18 cellular contexts compared by ENCODE assay signal in genomic region chr20:6418732-6419131, GRCh38.
A peak's percentile ranks its signal among the peaks of the same experiment; 100 is the strongest.
DNase-seq lines count a peak whose midpoint lies in the region; ATAC-seq and TF ChIP-seq lines count a peak whose summit lies in the region.
"Had no signal": no experiment of that assay in that cellular context is flagged by ENCODE, and none has a peak within 500 bp of the region (broad histone marks: within the 10 kb centered on the region; RNA-seq: fewer than 3 reads in every experiment).

No MANE protein-coding gene starts in this region.

- POLR2A ChIA-PET in SK-N-SH (lab: Yijun Ruan, JAX): no interaction called here

- no peak overlapping the region for H3K4ac ChIP-seq in mesenchymal stem cell (ENCODE audit: low read depth in 1 of 2, low read length in 2 of 2)

- H3K4me2 ChIP-seq in mesenchymal stem cell (ENCODE audit: low read length, poor library complexity, severe bottlenecking) (no peak overlapping the region), SK-N-SH (no peak overlapping the region)

- peak; percentile 69 for DNase-seq in NCI-H748 treated with DMSO at 0.1 percent for 48 hours (lab: John Stamatoyannopoulos, UW)
- DNase-seq in mesenchymal stem cell: peak; percentile 62
- no peak for DNase-seq in activated T-helper 1 cell treated with anti-CD3 and anti-CD28 coated beads, Interleukin-12 subunit alpha, Interleukin-12 subunit beta, Interleukin-2, Interleukin-4 antibody, amounts not matched to agents 30 ng/mL and 10 ng/mL and 1 ng/mL, durations not matched to agents 14 hours and 24 hours and 36 hours (ENCODE audit: low spot score)
- no peak for DNase-seq in stimulated activated naive B cell treated with anti-CD40 and anti-IgM and Interleukin-4, amounts not matched to agents 10 μg/mL and 1 μg/mL and 100 μg/mL, for 72 hours
- DNase-seq in putamen (ENCODE audit: low spot score): no peak
- DNase-seq in SK-N-SH: no peak
- DNase-seq: AML-193, DMS53, H9, Karpas-422, NCI-H1417, NCI-H2029, NCI-H524, SJCRH30, SW 1271 had no signal

- TF ChIP-seq CTCF in SK-N-SH (IDR thresholded peaks at IDR 0.05): no peak

- H2BK15ac ChIP-seq in mesenchymal stem cell (ENCODE audit: low read depth, poor library complexity, severe bottlenecking): no peak overlapping the region

- no peak for TF ChIP-seq EP300 in SK-N-SH (IDR thresholded peaks at IDR 0.05; ENCODE audit: borderline replicate concordance in 1 of 2, low read depth in 1 of 2, low read length in 1 of 2)

- intact Hi-C loops in activated T-helper 1 cell treated with anti-CD3 and anti-CD28 coated beads, Interleukin-12 subunit alpha, Interleukin-12 subunit beta, Interleukin-2, Interleukin-4 antibody, amounts not matched to agents 30 ng/mL and 10 ng/mL and 1 ng/mL, durations not matched to agents 14 hours and 24 hours and 36 hours (cut with micrococcal nuclease): no loop called here

- H3K23ac ChIP-seq in mesenchymal stem cell (ENCODE audit: low read length in 2 of 2): no peak overlapping the region

- no peaks in the 10 kb centered on the region for H3F3A ChIP-seq in SK-N-SH (replicated peaks; ENCODE audit: insufficient read depth)

- no peak overlapping the region for H4K8ac ChIP-seq in mesenchymal stem cell (ENCODE audit: low read length)

- ATAC-seq in GM18868 (IDR thresholded peaks at IDR 0.05; ENCODE audit: unreplicated experiment) (peak; percentile 91), HG03280 (IDR thresholded peaks at IDR 0.05; ENCODE audit: unreplicated experiment) (peak; percentile 68)
- no peak for ATAC-seq in stimulated activated naive B cell treated with anti-CD40 and anti-IgM and Interleukin-4, amounts not matched to agents 10 μg/mL and 1 μg/mL and 100 μg/mL, for 72 hours (replicated peaks)

- H3K9me3 Mint-ChIP-seq in activated T-helper 1 cell treated with anti-CD3 and anti-CD28 coated beads, Interleukin-12 subunit alpha, Interleukin-12 subunit beta, Interleukin-2, Interleukin-4 antibody, amounts not matched to agents 30 ng/mL and 10 ng/mL and 1 ng/mL, durations not matched to agents 14 hours and 24 hours and 36 hours: no peaks in the 10 kb centered on the region
- no peaks in the 10 kb centered on the region for H3K9me3 Mint-ChIP-seq in stimulated activated naive B cell treated with anti-CD40 and anti-IgM and Interleukin-4, amounts not matched to agents 10 μg/mL and 1 μg/mL and 100 μg/mL, for 72 hours
- H3K9me3 Mint-ChIP-seq: H9 had no signal

- H2BK5ac ChIP-seq in mesenchymal stem cell (ENCODE audit: low read depth, low read length, poor library complexity, severe bottlenecking): no peak overlapping the region

- TF ChIP-seq RAD21 in SK-N-SH (IDR thresholded peaks at IDR 0.05; ENCODE audit: low read length): no peak

- CTCF ChIA-PET in SK-N-SH (lab: Yijun Ruan, JAX): no interaction called here

- H3K9ac ChIP-seq in mesenchymal stem cell (ENCODE audit: low read length): no peak overlapping the region
- H3K9ac ChIP-seq in SK-N-SH: no peak overlapping the region

- H3K27me3 Mint-ChIP-seq in activated T-helper 1 cell treated with anti-CD3 and anti-CD28 coated beads, Interleukin-12 subunit alpha, Interleukin-12 subunit beta, Interleukin-2, Interleukin-4 antibody, amounts not matched to agents 30 ng/mL and 10 ng/mL and 1 ng/mL, durations not matched to agents 14 hours and 24 hours and 36 hours (ENCODE audit: insufficient read depth): no peaks in the 10 kb centered on the region
- peaks cover 0 to 8% of the 10 kb centered on the region in 2 donors for H3K27me3 Mint-ChIP-seq in stimulated activated naive B cell treated with anti-CD40 and anti-IgM and Interleukin-4, amounts not matched to agents 10 μg/mL and 1 μg/mL and 100 μg/mL, for 72 hours

- H3K14ac ChIP-seq in mesenchymal stem cell (ENCODE audit: low read length in 2 of 2): no peak overlapping the region

- H3K27me3 ChIP-seq in mesenchymal stem cell (ENCODE audit: control insufficient read depth in 1 of 2, insufficient read depth in 1 of 2, low read length in 2 of 2): peaks cover 0 to 4% of the 10 kb centered on the region in 2 experiments
- no peaks in the 10 kb centered on the region for H3K27me3 ChIP-seq in SK-N-SH (ENCODE audit: insufficient read depth)
- H3K27me3 ChIP-seq: SJCRH30 had no signal

- H2AK5ac ChIP-seq in mesenchymal stem cell (ENCODE audit: low read length, severe bottlenecking): no peak overlapping the region

- H3K4me1 ChIP-seq in mesenchymal stem cell (ENCODE audit: control insufficient read depth, insufficient read depth, low read depth, low read length) (no peaks in the 10 kb centered on the region), SK-N-SH (ENCODE audit: control insufficient read depth in 1 of 2, insufficient read depth in 2 of 2, low read depth in 1 of 2, low read length in 1 of 2) (no peaks in the 10 kb centered on the region)
- H3K4me1 ChIP-seq: SJCRH30 had no signal

- H3K4me3 ChIP-seq in mesenchymal stem cell (ENCODE audit: insufficient read depth in 1 of 2, low read depth in 1 of 2, low read length in 2 of 2) (no peak overlapping the region), SK-N-SH (ENCODE audit: low read depth in 2 of 2, low read length in 1 of 2) (no peak overlapping the region)
- H3K4me3 ChIP-seq: SJCRH30 had no signal

- H2BK120ac ChIP-seq in mesenchymal stem cell (ENCODE audit: low read depth, low read length): no peak overlapping the region

- H4K91ac ChIP-seq in mesenchymal stem cell (ENCODE audit: low read length): no peak overlapping the region

- H3K9me3 ChIP-seq in mesenchymal stem cell (ENCODE audit: control insufficient read depth, low read length) (no peaks in the 10 kb centered on the region), SK-N-SH (no peaks in the 10 kb centered on the region)
- H3K9me3 ChIP-seq: SJCRH30 had no signal

- H3K4me1 Mint-ChIP-seq in activated T-helper 1 cell treated with anti-CD3 and anti-CD28 coated beads, Interleukin-12 subunit alpha, Interleukin-12 subunit beta, Interleukin-2, Interleukin-4 antibody, amounts not matched to agents 30 ng/mL and 10 ng/mL and 1 ng/mL, durations not matched to agents 14 hours and 24 hours and 36 hours (ENCODE audit: low read depth): no peaks in the 10 kb centered on the region
- H3K4me1 Mint-ChIP-seq in stimulated activated naive B cell treated with anti-CD40 and anti-IgM and Interleukin-4, amounts not matched to agents 10 μg/mL and 1 μg/mL and 100 μg/mL, for 72 hours: no peaks in the 10 kb centered on the region

- no peak overlapping the region for H3K18ac ChIP-seq in mesenchymal stem cell (ENCODE audit: low read depth in 1 of 2, low read length in 2 of 2)

- H3K9me2 ChIP-seq in SK-N-SH: no peaks in the 10 kb centered on the region

- H3K36me3 Mint-ChIP-seq in activated T-helper 1 cell treated with anti-CD3 and anti-CD28 coated beads, Interleukin-12 subunit alpha, Interleukin-12 subunit beta, Interleukin-2, Interleukin-4 antibody, amounts not matched to agents 30 ng/mL and 10 ng/mL and 1 ng/mL, durations not matched to agents 14 hours and 24 hours and 36 hours (ENCODE audit: low read depth): no peaks in the 10 kb centered on the region
- H3K36me3 Mint-ChIP-seq in stimulated activated naive B cell treated with anti-CD40 and anti-IgM and Interleukin-4, amounts not matched to agents 10 μg/mL and 1 μg/mL and 100 μg/mL, for 72 hours: no peaks in the 10 kb centered on the region

- H4K20me1 ChIP-seq in SK-N-SH (ENCODE audit: insufficient read depth): no peaks in the 10 kb centered on the region

- no peaks in the 10 kb centered on the region for H3K79me1 ChIP-seq in mesenchymal stem cell (replicated peaks; ENCODE audit: low read length, poor library complexity, severe bottlenecking)

- H3K36me3 ChIP-seq in mesenchymal stem cell (ENCODE audit: control insufficient read depth in 1 of 2, insufficient read depth in 2 of 2, low read depth in 1 of 2, low read length in 2 of 2) (no peaks in the 10 kb centered on the region), SK-N-SH (replicated peaks in 1 of 2; ENCODE audit: control insufficient read depth in 1 of 2, insufficient read depth in 2 of 2, low read length in 1 of 2) (no peaks in the 10 kb centered on the region)
- H3K36me3 ChIP-seq: SJCRH30 had no signal

- no peak overlapping the region for H3K4me3 Mint-ChIP-seq in activated T-helper 1 cell treated with anti-CD3 and anti-CD28 coated beads, Interleukin-12 subunit alpha, Interleukin-12 subunit beta, Interleukin-2, Interleukin-4 antibody, amounts not matched to agents 30 ng/mL and 10 ng/mL and 1 ng/mL, durations not matched to agents 14 hours and 24 hours and 36 hours
- no peak overlapping the region for H3K4me3 Mint-ChIP-seq in stimulated activated naive B cell treated with anti-CD40 and anti-IgM and Interleukin-4, amounts not matched to agents 10 μg/mL and 1 μg/mL and 100 μg/mL, for 72 hours
- H3K4me3 Mint-ChIP-seq: H9 had no signal

- no peak overlapping the region for H2AFZ ChIP-seq in mesenchymal stem cell (ENCODE audit: low read depth, low read length)
- no peak overlapping the region for H2AFZ ChIP-seq in SK-N-SH (ENCODE audit: low read depth)

- H3K27ac Mint-ChIP-seq in activated T-helper 1 cell treated with anti-CD3 and anti-CD28 coated beads, Interleukin-12 subunit alpha, Interleukin-12 subunit beta, Interleukin-2, Interleukin-4 antibody, amounts not matched to agents 30 ng/mL and 10 ng/mL and 1 ng/mL, durations not matched to agents 14 hours and 24 hours and 36 hours: no peak overlapping the region
- H3K27ac Mint-ChIP-seq in stimulated activated naive B cell treated with anti-CD40 and anti-IgM and Interleukin-4, amounts not matched to agents 10 μg/mL and 1 μg/mL and 100 μg/mL, for 72 hours: no peak overlapping the region
- H3K27ac Mint-ChIP-seq: H9 had no signal

- no peak overlapping the region for H2BK12ac ChIP-seq in mesenchymal stem cell (ENCODE audit: low read length in 2 of 2)

- H3K79me2 ChIP-seq in SK-N-SH (ENCODE audit: insufficient read depth): no peaks in the 10 kb centered on the region

- H3K27ac ChIP-seq in mesenchymal stem cell (ENCODE audit: low read length, poor library complexity, severe bottlenecking) (no peak overlapping the region), SK-N-SH (ENCODE audit: low read depth in 2 of 2, low read length in 1 of 2) (no peak overlapping the region)
- H3K27ac ChIP-seq: RWPE1, SJCRH30 had no signal

TF ChIP-seq in SK-N-SH, 30 proteins besides CTCF, POLR2A, EP300 and RAD21:
- TF ChIP-seq SIN3A (IDR thresholded peaks at IDR 0.05; ENCODE audit: borderline replicate concordance, low read depth, low read length) (no peak), TCF12 (IDR thresholded peaks at IDR 0.05) (no peak)

Comparison
In these comparisons a context has a peak if more than half of its experiments do, and no peak if none do; other contexts are left out.
1. ATAC-seq: peak in GM18868 (single experiment) and HG03280 (single experiment); none in stimulated activated naive B cell treated with anti-CD40 and anti-IgM and Interleukin-4, amounts not matched to agents 10 μg/mL and 1 μg/mL and 100 μg/mL, for 72 hours (0 of 2).
2. DNase-seq: peak in NCI-H748 treated with DMSO at 0.1 percent for 48 hours (single experiment) and mesenchymal stem cell (single experiment); none in activated T-helper 1 cell treated with anti-CD3 and anti-CD28 coated beads, Interleukin-12 subunit alpha, Interleukin-12 subunit beta, Interleukin-2, Interleukin-4 antibody, amounts not matched to agents 30 ng/mL and 10 ng/mL and 1 ng/mL, durations not matched to agents 14 hours and 24 hours and 36 hours (single experiment), stimulated activated naive B cell treated with anti-CD40 and anti-IgM and Interleukin-4, amounts not matched to agents 10 μg/mL and 1 μg/mL and 100 μg/mL, for 72 hours (single experiment), putamen (single experiment) and SK-N-SH (single experiment).